27 cellular contexts compared by ENCODE assay signal in the genomic region with DNA sequence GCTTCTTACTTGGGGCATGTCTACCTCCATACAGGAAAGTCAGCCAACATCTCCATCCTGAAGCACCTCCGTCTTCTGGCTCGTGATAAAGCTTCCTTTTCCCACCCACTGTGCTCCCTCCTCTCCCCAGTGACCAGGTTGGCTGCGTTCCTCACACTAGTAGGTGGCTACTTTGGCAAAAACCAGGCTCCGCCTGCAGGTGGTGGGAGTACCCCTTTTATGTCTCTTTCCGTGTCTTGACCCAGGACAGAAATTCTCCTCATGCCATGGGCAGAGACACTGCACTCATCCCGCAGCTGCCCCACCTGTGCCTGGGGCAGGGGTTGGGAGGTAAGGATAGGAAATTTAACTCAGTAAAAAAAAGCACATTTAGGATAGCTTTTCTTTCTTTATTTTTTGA. TPM values are rescaled to one million over a fixed set of nuclear protein-coding genes. Genes with fewer than 3 reads are reported as not detected.
"Had no signal": no experiment of that assay in that cellular context is flagged by ENCODE, and none has a peak within 500 bp of the region (broad histone marks: within the 10 kb centered on the region; RNA-seq: fewer than 3 reads in every experiment).

No MANE protein-coding gene starts in this region.

- H3K27me3 ChIP-seq: ovary, thyroid gland had no signal

- DNase-seq: activated CD4-positive, alpha-beta T cell treated with anti-CD3 and anti-CD28 coated beads for 48 hours; activated CD4-positive, alpha-beta T cell treated with anti-CD3 and anti-CD28 coated beads, Interleukin-2, amount 50 U/mL, for 48 hours; activated CD8-positive, alpha-beta memory T cell treated with anti-CD3 and anti-CD28 coated beads for 24 hours; activated effector memory CD4-positive, alpha-beta T cell treated with Interleukin-2 at 50 U/mL for 16 hours; activated naive CD4-positive, alpha-beta T cell treated with Interleukin-2 at 50 U/mL for 16 hours; anterior cingulate cortex; dermis blood vessel endothelial cell; effector CD4-positive, alpha-beta T cell; glutamatergic neuron; immature natural killer cell; left lung; lower lobe of right lung; nephron progenitor cell; ovary; stimulated activated CD4-positive, alpha-beta T cell treated with anti-CD3 and anti-CD28 coated beads, Interleukin-4, amount 100 ng/mL, for 4 hours; stimulated activated CD8-positive, alpha-beta memory T cell treated with anti-CD3 and anti-CD28 coated beads, Interleukin-4, amount 100 ng/mL, for 48 hours; stomach; T-helper 9 cell; thyroid gland; upper lobe of right lung had no signal

- H3K27ac ChIP-seq: epithelial cell of prostate, hepatocyte, left lung, lower lobe of right lung, skin epidermis, stomach, thyroid gland, upper lobe of right lung, VCaP had no signal

- H3K4me2 ChIP-seq: hepatocyte had no signal

- H3K9me3 ChIP-seq: left lung, lower lobe of right lung, ovary, stomach, thyroid gland, upper lobe of right lung had no signal

- H3K4me3 ChIP-seq: hepatocyte, left lung, lower lobe of right lung, ovary, skin epidermis, stomach, thyroid gland, upper lobe of right lung had no signal

- H3K79me2 ChIP-seq: hepatocyte had no signal

- H3K36me3 ChIP-seq: left lung, lower lobe of right lung, ovary, stomach, thyroid gland, upper lobe of right lung had no signal

RNA-seq across cellular contexts. Expression of a gene that starts 50.9 kb away (rescaled TPM):
- total RNA-seq: bronchial epithelial cell, dermis blood vessel endothelial cell, mesenteric fat pad, progenitor cell of endocrine pancreas had no signal
- polyA plus RNA-seq: hepatocyte had no signal
